27 cellular contexts compared by ENCODE assay signal in genomic region chr4:82947498-82947897, GRCh38.
"Had no signal": no experiment of that assay in that cellular context is flagged by ENCODE, and none has a peak within 500 bp of the region (broad histone marks: within the 10 kb centered on the region; RNA-seq: fewer than 3 reads in every experiment).

No MANE protein-coding gene starts in this region.

- FAIRE-seq: bronchial epithelial cell had no signal

- DNase-seq: activated B cell treated with CpG ODN at 0.5 μM for 24 hours; activated CD4-positive, alpha-beta memory T cell treated with anti-CD3 and anti-CD28 coated beads for 36 hours; activated CD4-positive, alpha-beta T cell treated with anti-CD3 and anti-CD28 coated beads for 4 hours; activated CD4-positive, alpha-beta T cell treated with anti-CD3 and anti-CD28 coated beads, Interleukin-2, amount 50 U/mL, for 1 hour; activated CD4-positive, CD25-positive, alpha-beta regulatory T cell treated with anti-CD3 and anti-CD28 coated beads, Interleukin-2, amount 50 U/mL, for 72 hours; activated CD8-positive, alpha-beta memory T cell treated with anti-CD3 and anti-CD28 coated beads, Interleukin-2, amount 50 U/mL, for 4 hours; activated gamma-delta T cell treated with Interleukin-2 at 50 U/mL for 16 hours; activated naive CD4-positive, alpha-beta T cell treated with anti-CD3 and anti-CD28 coated beads for 36 hours; activated T-cell treated with anti-CD3 and anti-CD28 coated beads for 4 hours; activated T-cell treated with anti-CD3 and anti-CD28 coated beads, Interleukin-2, amount 50 U/mL, for 4 hours; adrenal gland; anterior cingulate cortex; caudate nucleus; cerebellar nuclear complex; NCI-H1105; NCI-H1417 treated with DMSO at 0.1 percent for 48 hours; NCI-H1930; NCI-H2081 treated with DMSO at 0.1 percent for 48 hours; NCI-H226; NCI-H524 treated with DMSO at 0.1 percent for 48 hours; PC-3; Peyer's patch; SIG-M5; T-cell; T-helper 2 cell; T-helper 9 cell had no signal
